In genomic region chr14:104799239-104799599, GRCh38 we compare ENCODE assay signal across 10 cellular contexts. TPM values are rescaled to one million over a fixed set of nuclear protein-coding genes. Genes with fewer than 3 reads are reported as not detected.
DNase-seq lines count a peak whose midpoint lies in the region; ATAC-seq, FAIRE-seq and TF ChIP-seq lines count a peak whose summit lies in the region.
"Had no signal": no experiment of that assay in that cellular context is flagged by ENCODE, and none has a peak within 500 bp of the region (broad histone marks: within the 10 kb centered on the region; RNA-seq: fewer than 3 reads in every experiment).

No MANE protein-coding gene starts in this region.

- H3K4me3 ChIP-seq in iPS-18a (ENCODE audit: low read length), result peak overlapping the region; percentile 71
- H3K4me3 ChIP-seq in skeletal muscle tissue (ENCODE audit: low read length in 3 of 3), result no peak overlapping the region

- FAIRE-seq in GM19239 (lab: Jason Lieb, UNC), result no peak
- FAIRE-seq: bronchial epithelial cell had no signal

- no peak for ATAC-seq in WTC11

- H3K4me1 Mint-ChIP-seq in WTC11, result peaks cover 36% of the 10 kb centered on the region

- no peaks in the 10 kb centered on the region for H3K9me3 ChIP-seq in ES-I3 (ENCODE audit: control insufficient read depth, insufficient read depth, low read length)
- H3K9me3 ChIP-seq in iPS-18a (ENCODE audit: control insufficient read depth, low read depth, low read length), result no peaks in the 10 kb centered on the region
- H3K9me3 ChIP-seq in skeletal muscle tissue (ENCODE audit: control insufficient read depth in 3 of 3, low read length in 3 of 3), result no peaks in the 10 kb centered on the region

- POLR2A ChIA-PET in WTC11 (lab: Charles Lee), result no interaction called here

- TF ChIP-seq CTCF in WTC11 (IDR thresholded peaks at IDR 0.05), result no peak

- H3K27me3 ChIP-seq in iPS-18a (ENCODE audit: control insufficient read depth, insufficient read depth, low read length) (peaks cover 69% of the 10 kb centered on the region), skeletal muscle tissue (ENCODE audit: control insufficient read depth in 3 of 3, insufficient read depth in 3 of 3, low read length in 3 of 3) (no peaks in the 10 kb centered on the region)

- peak overlapping the region; percentile 88 for H3K4me3 Mint-ChIP-seq in WTC11

- no peaks in the 10 kb centered on the region for H3K36me3 ChIP-seq in ES-I3 (ENCODE audit: insufficient read depth, low read length)
- H3K36me3 ChIP-seq in iPS-18a (ENCODE audit: control insufficient read depth, low read depth, low read length), result no peaks in the 10 kb centered on the region
- H3K36me3 ChIP-seq in skeletal muscle tissue (ENCODE audit: control insufficient read depth in 3 of 3, insufficient read depth in 3 of 3, low read length in 3 of 3), result no peaks in the 10 kb centered on the region

- peaks cover 65% of the 10 kb centered on the region for H3K27me3 Mint-ChIP-seq in WTC11 (ENCODE audit: low read depth)

- H3K27ac ChIP-seq in iPS-18a (ENCODE audit: low read length), result no peak overlapping the region
- H3K27ac ChIP-seq in skeletal muscle tissue (ENCODE audit: low read depth, low read length), result peak overlapping the region; percentile 94

- H3K36me3 Mint-ChIP-seq in WTC11, result no peaks in the 10 kb centered on the region

- no peak for DNase-seq in WTC11 (ENCODE audit: low spot score)
- no peak for DNase-seq in NCI-H1436 treated with DMSO at 0.1 percent for 48 hours (lab: John Stamatoyannopoulos, UW)
- no peak for DNase-seq in GM19239 (ENCODE audit: insufficient read length, low spot score)
- no peak for DNase-seq in DMS 273 (lab: John Stamatoyannopoulos, UW; ENCODE audit: unreplicated experiment)
- DNase-seq in stimulated activated CD4-positive, alpha-beta T cell treated with anti-CD3 and anti-CD28 coated beads, Interleukin-15, amount 100 ng/mL, for 24 hours, result no peak
- DNase-seq: stimulated activated CD4-positive, alpha-beta T cell treated with anti-CD3 and anti-CD28 coated beads, Interleukin-1b, Interleukin-23, amount 100 ng/mL, for 48 hours had no signal

- H3K4me1 ChIP-seq in ES-I3 (ENCODE audit: insufficient read depth, low read length), result peaks cover 14% of the 10 kb centered on the region; the same call in 1 of the 2 replicates
- H3K4me1 ChIP-seq in iPS-18a (ENCODE audit: control insufficient read depth, low read depth, low read length), result peaks cover 11% of the 10 kb centered on the region
- H3K4me1 ChIP-seq in skeletal muscle tissue (ENCODE audit: control insufficient read depth in 3 of 3, insufficient read depth in 3 of 3, low read length in 3 of 3), result peaks cover 32 to 70% (median 59%) of the 10 kb centered on the region in 3 donors

- peak overlapping the region; percentile 24 for H3K27ac Mint-ChIP-seq in WTC11

- H3K9ac ChIP-seq in ES-I3 (ENCODE audit: low read depth, low read length) (peak overlapping the region; percentile 79; the same call in 1 of the 2 replicates), iPS-18a (ENCODE audit: low read length) (no peak overlapping the region), skeletal muscle tissue (ENCODE audit: low read depth in 1 of 3, low read length in 3 of 3) (peak overlapping the region in 2 of 3 donors; percentile 2 to 80)

- H3K9me3 Mint-ChIP-seq in WTC11, result no peaks in the 10 kb centered on the region

- CTCF ChIA-PET in WTC11 (lab: Charles Lee), result interaction anchor here (1.2 to 6.2 kb wide), 3 partner anchors 26 to 31 kb away, joined by 5 to 67 read pairs (median 15); no protein-coding TSS in a partner anchor

TF ChIP-seq in WTC11, 78 proteins besides CTCF, POLR2A, EP300 and RAD21:
- TF ChIP-seq PRDM15 (CRISPR knock-in tag; IDR thresholded peaks at IDR 0.05), result peak; percentile 6; the same call in 1 of the 2 replicates
- no peak for TF ChIP-seq SP1 (CRISPR knock-in tag; conservative IDR thresholded peaks at IDR 0.05)
- no peak for TF ChIP-seq AFF4 (CRISPR knock-in tag; IDR thresholded peaks at IDR 0.05; ENCODE audit: borderline replicate concordance)
- TF ChIP-seq ZNF121 (CRISPR knock-in tag; IDR thresholded peaks at IDR 0.05), result no peak

RNA-seq across cellular contexts. Expression of gene ZBTB42, which starts 1.7 kb away (rescaled TPM):
- total RNA-seq in WTC11 (2021), result 5.4 to 6.4 TPM (median 5.5 TPM) in 3 replicates
- 3.7 TPM for total RNA-seq in skeletal muscle tissue

RNA-seq across cellular contexts. Expression of gene AKT1, which starts 3.7 kb away (rescaled TPM):
- total RNA-seq in WTC11 (2021) (105 to 121 TPM (median 106 TPM) in 3 replicates), skeletal muscle tissue (151 TPM)

RNA-seq across cellular contexts. Expression of gene SIVA1, which starts 46.3 kb away (rescaled TPM):
- total RNA-seq in WTC11 (2021) (113 to 128 TPM (median 124 TPM) in 3 replicates), skeletal muscle tissue (51.7 TPM)
